Comparison of ENCODE assay signal across 12 cellular contexts in genomic region chr12:19489168-19489567, GRCh38.
"Had no signal": no experiment of that assay in that cellular context is flagged by ENCODE, and none has a peak within 500 bp of the region (broad histone marks: within the 10 kb centered on the region; RNA-seq: fewer than 3 reads in every experiment).

No MANE protein-coding gene starts in this region.

- H3K4me3 Mint-ChIP-seq: activated CD8-positive, alpha-beta memory T cell treated with anti-CD3 and anti-CD28 coated beads, Interleukin-2, amount 10 ng/mL, durations not matched to agents 7 days and 5 days; immature natural killer cell had no signal

- DNase-seq: activated CD4-positive, CD25-positive, alpha-beta regulatory T cell treated with anti-CD3 and anti-CD28 coated beads, Interleukin-2, amount 50 U/mL, for 72 hours; activated CD8-positive, alpha-beta memory T cell treated with anti-CD3 and anti-CD28 coated beads, Interleukin-2, amount 10 ng/mL, durations not matched to agents 7 days and 5 days; dorsolateral prefrontal cortex; esophagus squamous epithelium; foreskin fibroblast; glutamatergic neuron; immature natural killer cell; left cardiac atrium; lower lobe of right lung; midbrain; pancreas; SIG-M5 had no signal

- H3K27me3 Mint-ChIP-seq: activated CD8-positive, alpha-beta memory T cell treated with anti-CD3 and anti-CD28 coated beads, Interleukin-2, amount 10 ng/mL, durations not matched to agents 7 days and 5 days had no signal

- H3K9me3 Mint-ChIP-seq: immature natural killer cell had no signal

- H3K27ac Mint-ChIP-seq: activated CD8-positive, alpha-beta memory T cell treated with anti-CD3 and anti-CD28 coated beads, Interleukin-2, amount 10 ng/mL, durations not matched to agents 7 days and 5 days had no signal
